In the genomic region with DNA sequence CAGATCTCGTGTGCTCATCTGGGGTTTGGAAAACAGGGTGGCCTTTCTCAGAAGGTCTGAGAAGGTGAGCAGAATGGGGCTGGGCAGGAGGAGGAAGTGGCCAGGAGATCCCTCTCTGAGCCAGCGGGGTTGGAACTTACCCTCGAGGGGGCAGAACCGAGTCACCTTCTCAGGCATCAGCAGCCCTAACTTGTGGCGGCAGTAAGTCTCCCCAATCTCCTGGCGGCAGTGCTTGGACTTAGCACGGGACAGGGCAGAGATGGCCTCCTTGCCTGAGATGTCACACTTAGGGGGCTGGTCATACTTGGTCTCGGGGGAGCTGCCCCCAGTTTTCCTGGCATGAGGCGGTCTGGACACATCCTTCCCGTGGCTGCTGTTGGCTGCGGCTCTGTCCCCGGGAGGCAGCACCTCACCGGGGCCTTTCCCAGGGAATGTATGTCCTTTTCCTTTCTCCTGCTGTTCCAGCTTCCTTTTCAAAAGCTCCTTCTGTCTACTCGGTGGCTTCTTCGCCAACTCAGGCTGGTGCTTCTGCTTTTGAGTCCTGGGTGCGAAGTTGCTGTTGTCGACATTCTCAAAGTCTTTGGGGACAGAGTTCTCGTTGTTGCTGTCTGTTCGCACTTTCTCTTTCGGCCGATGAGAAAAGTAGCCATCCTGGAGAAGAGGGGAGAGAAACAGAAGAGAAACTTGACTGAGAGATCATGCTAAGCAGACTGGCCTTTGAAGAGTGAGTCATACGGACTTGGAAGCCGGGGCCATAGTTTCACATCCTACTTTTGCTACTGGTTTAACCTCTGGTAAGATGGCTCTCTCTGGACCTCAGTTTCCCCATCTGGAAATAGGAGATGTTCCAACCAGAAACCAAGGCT, we compare ENCODE assay signal across 10 cellular contexts.
DNase-seq lines count a peak whose midpoint lies in the region; ATAC-seq lines count a peak whose summit lies in the region.
"Had no signal": no experiment of that assay in that cellular context is flagged by ENCODE, and none has a peak within 500 bp of the region (broad histone marks: within the 10 kb centered on the region; RNA-seq: fewer than 3 reads in every experiment).

No MANE protein-coding gene starts in this region.

- peaks cover 26 to 32% (median 27%) of the 10 kb centered on the region in 4 donors for H3K4me1 Mint-ChIP-seq in CD4-positive, alpha-beta memory T cell

- H3K79me2 ChIP-seq in Karpas-422 (ENCODE audit: low read length) = no peaks in the 10 kb centered on the region

- no peak overlapping the region for H3K4me3 ChIP-seq in CD4-positive, alpha-beta memory T cell (ENCODE audit: low read length in 2 of 2)
- H3K4me3 ChIP-seq in Karpas-422 (ENCODE audit: low read length) = no peak overlapping the region

- no peaks in the 10 kb centered on the region for H3K27me3 Mint-ChIP-seq in CD4-positive, alpha-beta memory T cell

- peak overlapping the region in 4 of 7 donors; percentile 9 to 58 (median 55) for H3K27ac Mint-ChIP-seq in CD4-positive, alpha-beta memory T cell

- no peak overlapping the region for H3K4me3 Mint-ChIP-seq in CD4-positive, alpha-beta memory T cell

- peaks cover 16% of the 10 kb centered on the region for H3K4me1 ChIP-seq in CD4-positive, alpha-beta memory T cell (ENCODE audit: insufficient read depth, low read length)
- H3K4me1 ChIP-seq in Karpas-422 (ENCODE audit: low read length) = peaks cover 3% of the 10 kb centered on the region; the same call in 1 of the 2 replicates

- intact Hi-C loops in CD4-positive, alpha-beta memory T cell (cut with micrococcal nuclease) = no loop called here

- H3K9me2 ChIP-seq in Karpas-422 (replicated peaks; ENCODE audit: insufficient read depth, low read length) = no peaks in the 10 kb centered on the region

- H3K4me2 ChIP-seq in Karpas-422 (ENCODE audit: low read depth, low read length, poor library complexity, severe bottlenecking) = no peak overlapping the region

- H3K27ac ChIP-seq in CD4-positive, alpha-beta memory T cell (ENCODE audit: low read depth, low read length) = no peak overlapping the region
- H3K27ac ChIP-seq in Karpas-422 (ENCODE audit: low read length) = no peak overlapping the region

- CTCF ChIA-PET in CD4-positive, alpha-beta memory T cell (lab: Charles Lee; ENCODE audit: partially characterized antibody) = interaction anchor here (0.9 kb wide), 1 partner anchor 211 kb away, joined by 3 read pairs; no protein-coding TSS in a partner anchor

- no peak for DNase-seq in CD4-positive, alpha-beta memory T cell
- peak; percentile 63 for DNase-seq in Karpas-422
- no peak for DNase-seq in left lobe of liver (ENCODE audit: low spot score)
- DNase-seq in KG1 (lab: John Stamatoyannopoulos, UW) = no peak
- DNase-seq in mesenteric fat pad (ENCODE audit: low spot score) = no peak
- DNase-seq in activated naive CD4-positive, alpha-beta T cell treated with Interleukin-2 at 50 U/mL for 16 hours = no peak
- DNase-seq in SHP77 treated with DMSO at 0.1 percent for 48 hours (lab: John Stamatoyannopoulos, UW) = no peak
- DNase-seq: activated CD4-positive, alpha-beta T cell treated with anti-CD3 and anti-CD28 coated beads, Interleukin-2, amount 50 U/mL, for 1 hour; dermis blood vessel endothelial cell had no signal

- no peaks in the 10 kb centered on the region for H3K9me3 ChIP-seq in CD4-positive, alpha-beta memory T cell (ENCODE audit: control insufficient read depth in 1 of 2, low read length in 2 of 2)
- no peaks in the 10 kb centered on the region for H3K9me3 ChIP-seq in Karpas-422 (ENCODE audit: low read length)

- no peaks in the 10 kb centered on the region for H3K9me3 Mint-ChIP-seq in CD4-positive, alpha-beta memory T cell

- ATAC-seq in GM21381 (IDR thresholded peaks at IDR 0.05; ENCODE audit: unreplicated experiment) (peak; percentile 68), left lobe of liver (peak; percentile 16)

- no peaks in the 10 kb centered on the region for H3K27me3 ChIP-seq in CD4-positive, alpha-beta memory T cell (ENCODE audit: insufficient read depth, low read length)
- H3K27me3 ChIP-seq in Karpas-422 (ENCODE audit: low read length) = no peaks in the 10 kb centered on the region

- peaks cover 19 to 30% of the 10 kb centered on the region in 2 donors for H3K36me3 Mint-ChIP-seq in CD4-positive, alpha-beta memory T cell

- H3K36me3 ChIP-seq in CD4-positive, alpha-beta memory T cell (ENCODE audit: insufficient read depth, low read length) = no peaks in the 10 kb centered on the region
- no peaks in the 10 kb centered on the region for H3K36me3 ChIP-seq in Karpas-422 (ENCODE audit: insufficient read depth, low read length)

- POLR2A ChIA-PET in CD4-positive, alpha-beta memory T cell (lab: Charles Lee; ENCODE audit: partially characterized antibody) = no interaction called here

- no peaks in the 10 kb centered on the region; the same call in 1 of the 2 replicates for H4K20me1 ChIP-seq in Karpas-422 (ENCODE audit: insufficient read depth, low read depth, low read length)

- no peak overlapping the region for H2AFZ ChIP-seq in Karpas-422 (ENCODE audit: low read length)

- no peak overlapping the region for H3K9ac ChIP-seq in Karpas-422 (ENCODE audit: low read length)
